In genomic region chr20:10769700-10770099, GRCh38 we compare ENCODE assay signal across 25 cellular contexts.
DNase-seq lines count a peak whose midpoint lies in the region; ATAC-seq and TF ChIP-seq lines count a peak whose summit lies in the region.
"Had no signal": no experiment of that assay in that cellular context is flagged by ENCODE, and none has a peak within 500 bp of the region (broad histone marks: within the 10 kb centered on the region; RNA-seq: fewer than 3 reads in every experiment).

No MANE protein-coding gene starts in this region.

- peaks cover 2% of the 10 kb centered on the region for H3K9me3 Mint-ChIP-seq in glutamatergic neuron (ENCODE audit: unreplicated experiment)
- H3K9me3 Mint-ChIP-seq: activated T-cell treated with anti-CD3 and anti-CD28 coated beads, Interleukin-2, amount 50 U/mL, for 4 hours; T-helper 2 cell treated with Interferon-gamma antibody and Interleukin-4, amounts not matched to agents 5 μg/mL and 100 μg/mL, for 36 hours had no signal

- no peak for ATAC-seq in GM18870 (IDR thresholded peaks at IDR 0.05; ENCODE audit: unreplicated experiment)
- ATAC-seq: A549; activated T-cell treated with anti-CD3 and anti-CD28 coated beads, Interleukin-2, amount 50 U/mL, for 4 hours; K562; lower lobe of right lung; right lobe of liver had no signal

- H3K27me3 Mint-ChIP-seq in glutamatergic neuron (ENCODE audit: unreplicated experiment) = peaks cover under 1% of the 10 kb centered on the region

- H3K4me3 ChIP-seq in A673 (ENCODE audit: low read depth, low read length, poor library complexity, severe bottlenecking) = no peak overlapping the region
- H3K4me3 ChIP-seq in HUES48 (ENCODE audit: low read depth, low read length) = no peak overlapping the region
- H3K4me3 ChIP-seq in adipocyte (ENCODE audit: low read length) = no peak overlapping the region
- H3K4me3 ChIP-seq: A549, K562, lower lobe of right lung, right lobe of liver had no signal

- BruUV-seq in A673 (replicated peaks; lab: Mats Ljungman, UMichigan) = no TSS peak

- H3K4me1 Mint-ChIP-seq in glutamatergic neuron (ENCODE audit: low read depth, unreplicated experiment) = no peaks in the 10 kb centered on the region

- no peaks in the 10 kb centered on the region for H3K36me3 Mint-ChIP-seq in glutamatergic neuron (ENCODE audit: unreplicated experiment)

- no peak overlapping the region for H3K27ac ChIP-seq in A673 (ENCODE audit: low read depth, low read length, poor library complexity, severe bottlenecking)
- H3K27ac ChIP-seq in HUES48 (ENCODE audit: low read depth, low read length) = peak overlapping the region; percentile 37
- H3K27ac ChIP-seq: A549, lower lobe of right lung, right lobe of liver had no signal

- peak; percentile 18 for DNase-seq in A673 (ENCODE audit: low spot score)
- peak; percentile 15 for DNase-seq in adipocyte (ENCODE audit: low read depth)
- peak; percentile 50 for DNase-seq in iPS-NIHi7 (ENCODE audit: extremely low spot score)
- no peak for DNase-seq in glutamatergic neuron
- no peak for DNase-seq in NCI-H69 (lab: John Stamatoyannopoulos, UW)
- no peak for DNase-seq in activated gamma-delta T cell (lab: John Stamatoyannopoulos, UW)
- DNase-seq: activated CD4-positive, CD25-positive, alpha-beta regulatory T cell treated with anti-CD3 and anti-CD28 coated beads, Interleukin-2, amount 50 U/mL, for 72 hours; activated CD8-positive, alpha-beta memory T cell treated with anti-CD3 and anti-CD28 coated beads for 24 hours; activated naive CD4-positive, alpha-beta T cell treated with anti-CD3 and anti-CD28 coated beads, Interleukin-2, amount 50 U/mL, for 16 hours; activated T-cell treated with anti-CD3 and anti-CD28 coated beads, Interleukin-2, amount 50 U/mL, for 4 hours; Calu3; EL; lower lobe of right lung; MM.1S; NCI-H1436; NCI-H2227 treated with DMSO at 0.1 percent for 48 hours; NK-92 treated with Interleukin-12 subunit alpha and Interleukin-12 subunit beta, amount 100 ng/mL, for 24 hours; occipital lobe; right lobe of liver; substantia nigra had no signal

- POLR2A ChIA-PET in A673 (lab: Charles Lee; ENCODE audit: low non-redundant PET) = no interaction called here

- intact Hi-C loops in A673 (cut with micrococcal nuclease; ENCODE audit: unreplicated experiment) = no loop called here

- H3K4me1 ChIP-seq in A673 (ENCODE audit: insufficient read depth, low read length, poor library complexity, severe bottlenecking) (no peaks in the 10 kb centered on the region), HUES48 (ENCODE audit: control insufficient read depth, insufficient read depth, low read length) (peaks cover 13% of the 10 kb centered on the region), adipocyte (ENCODE audit: control insufficient read depth, insufficient read depth, low read length) (no peaks in the 10 kb centered on the region)
- H3K4me1 ChIP-seq: lower lobe of right lung, right lobe of liver had no signal

- H3K36me3 ChIP-seq in A673 (ENCODE audit: insufficient read depth, low read length, poor library complexity, severe bottlenecking) (no peaks in the 10 kb centered on the region), HUES48 (ENCODE audit: control insufficient read depth, insufficient read depth, low read length) (no peaks in the 10 kb centered on the region), adipocyte (ENCODE audit: control insufficient read depth, insufficient read depth, low read length, severe bottlenecking) (no peaks in the 10 kb centered on the region)
- H3K36me3 ChIP-seq: lower lobe of right lung, right lobe of liver had no signal

- CTCF ChIA-PET in A673 (lab: Charles Lee) = no interaction called here

- H3K27ac Mint-ChIP-seq in glutamatergic neuron (ENCODE audit: unreplicated experiment) = no peak overlapping the region
- H3K27ac Mint-ChIP-seq: T-helper 2 cell treated with Interferon-gamma antibody and Interleukin-4, amounts not matched to agents 5 μg/mL and 100 μg/mL, for 36 hours had no signal

- H3K27me3 ChIP-seq in A673 (replicated peaks; ENCODE audit: insufficient read depth, low read depth, low read length, poor library complexity) = no peaks in the 10 kb centered on the region
- no peaks in the 10 kb centered on the region for H3K27me3 ChIP-seq in HUES48 (ENCODE audit: control insufficient read depth, insufficient read depth, low read length)
- H3K27me3 ChIP-seq in adipocyte (replicated peaks; ENCODE audit: control insufficient read depth, insufficient read depth, low read length) = no peaks in the 10 kb centered on the region
- H3K27me3 ChIP-seq: right lobe of liver had no signal

- H3K9me3 ChIP-seq in A673 (ENCODE audit: low read depth, low read length, poor library complexity, severe bottlenecking) = no peaks in the 10 kb centered on the region
- no peaks in the 10 kb centered on the region for H3K9me3 ChIP-seq in HUES48 (ENCODE audit: control insufficient read depth, insufficient read depth, low read length)
- no peaks in the 10 kb centered on the region for H3K9me3 ChIP-seq in adipocyte (ENCODE audit: control insufficient read depth, low read length)
- H3K9me3 ChIP-seq: A549, lower lobe of right lung, right lobe of liver had no signal

- H3K4me3 Mint-ChIP-seq in glutamatergic neuron (ENCODE audit: unreplicated experiment) = no peak overlapping the region
- H3K4me3 Mint-ChIP-seq: activated T-cell treated with anti-CD3 and anti-CD28 coated beads, Interleukin-2, amount 50 U/mL, for 4 hours; T-helper 2 cell treated with Interferon-gamma antibody and Interleukin-4, amounts not matched to agents 5 μg/mL and 100 μg/mL, for 36 hours had no signal

- no peak for TF ChIP-seq CTCF in A673 (conservative IDR thresholded peaks at IDR 0.05; ENCODE audit: low read depth, low read length)
- TF ChIP-seq CTCF in glutamatergic neuron (IDR thresholded peaks at IDR 0.05; ENCODE audit: partially characterized antibody, unreplicated experiment) = no peak

- H3K9ac ChIP-seq in HUES48 (ENCODE audit: low read depth, low read length) (no peak overlapping the region), adipocyte (ENCODE audit: low read length) (no peak overlapping the region)

Comparison
In these comparisons a context has a peak if more than half of its experiments do, and no peak if none do; other contexts are left out.
1. DNase-seq: peak in A673 (single experiment), adipocyte (single experiment) and iPS-NIHi7 (single experiment); none in glutamatergic neuron (single experiment), NCI-H69 (single experiment) and activated gamma-delta T cell (single experiment).